In the genomic region with DNA sequence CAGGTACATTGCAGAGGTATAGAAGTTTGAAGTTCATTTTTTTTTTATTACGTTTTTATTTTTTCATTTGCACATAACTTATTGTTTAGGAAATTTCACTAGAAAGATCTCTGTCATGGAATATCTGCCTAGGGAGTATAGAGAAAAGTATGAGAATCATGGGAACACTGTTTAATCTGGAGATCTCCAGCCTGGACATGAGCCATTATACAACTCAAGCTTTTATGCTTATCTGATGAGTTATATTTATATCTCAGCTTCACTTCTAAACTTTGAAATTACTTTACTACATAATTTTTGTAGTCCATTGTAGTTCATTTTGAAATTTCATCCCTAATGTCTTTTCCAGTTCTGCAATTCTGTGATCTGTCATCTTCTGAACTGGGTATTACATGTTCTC, we compare ENCODE assay signal across 29 cellular contexts.
"Had no signal": no experiment of that assay in that cellular context is flagged by ENCODE, and none has a peak within 500 bp of the region (broad histone marks: within the 10 kb centered on the region; RNA-seq: fewer than 3 reads in every experiment).

No MANE protein-coding gene starts in this region.

- H3K9ac ChIP-seq: neural progenitor cell had no signal

- H3K27me3 Mint-ChIP-seq: dendritic cell treated with granulocyte-macrophage colony-stimulating factor and Interleukin-4, amounts not matched to agents 40 ng/mL and 50 ng/mL, for 4 days; naive thymus-derived CD4-positive, alpha-beta T cell; stimulated activated naive CD8-positive, alpha-beta T cell treated with anti-CD3 and anti-CD28 coated beads, Interleukin-15, amount 100 ng/mL, for 72 hours had no signal

- H3K36me3 ChIP-seq: heart right ventricle, left lung, neural progenitor cell, prostate gland, right atrium auricular region, suprapubic skin, transverse colon, vagina had no signal

- H3K4me2 ChIP-seq: smooth muscle cell had no signal

- H3K9me3 Mint-ChIP-seq: dendritic cell treated with granulocyte-macrophage colony-stimulating factor and Interleukin-4, amounts not matched to agents 40 ng/mL and 50 ng/mL, for 4 days; endodermal cell; nephron had no signal

- H3K4me3 ChIP-seq: heart right ventricle, left lung, neural progenitor cell, prostate gland, right atrium auricular region, smooth muscle cell, suprapubic skin, transverse colon, vagina had no signal

- H3K4me3 Mint-ChIP-seq: dendritic cell treated with granulocyte-macrophage colony-stimulating factor and Interleukin-4, amounts not matched to agents 40 ng/mL and 50 ng/mL, for 4 days; endodermal cell; naive thymus-derived CD4-positive, alpha-beta T cell; nephron; neural progenitor cell; stimulated activated naive CD8-positive, alpha-beta T cell treated with anti-CD3 and anti-CD28 coated beads, Interleukin-15, amount 100 ng/mL, for 72 hours had no signal

- H3K27me3 ChIP-seq: foreskin keratinocyte, heart right ventricle, left lung, neural progenitor cell, right atrium auricular region, suprapubic skin, transverse colon, vagina had no signal

- H3K27ac ChIP-seq: epithelial cell of prostate, foreskin keratinocyte, heart right ventricle, left lung, neural progenitor cell, prostate gland, right atrium auricular region, suprapubic skin, transverse colon, vagina had no signal

- H3K4me1 Mint-ChIP-seq: endodermal cell; naive thymus-derived CD4-positive, alpha-beta T cell; nephron; stimulated activated naive CD8-positive, alpha-beta T cell treated with anti-CD3 and anti-CD28 coated beads, Interleukin-15, amount 100 ng/mL, for 72 hours had no signal

- ATAC-seq: esophagus mucosa; heart right ventricle; left cardiac atrium; left lung; naive thymus-derived CD4-positive, alpha-beta T cell; sciatic nerve; stimulated activated naive CD8-positive, alpha-beta T cell treated with anti-CD3 and anti-CD28 coated beads, Interleukin-15, amount 100 ng/mL, for 72 hours had no signal

- H3K4me1 ChIP-seq: foreskin keratinocyte, heart right ventricle, left lung, prostate gland, right atrium auricular region, suprapubic skin, transverse colon, vagina had no signal

- H2AFZ ChIP-seq: neural progenitor cell had no signal

- H3K9me3 ChIP-seq: left lung, prostate gland, right atrium auricular region, suprapubic skin, transverse colon, vagina had no signal

- H3K36me3 Mint-ChIP-seq: naive thymus-derived CD4-positive, alpha-beta T cell had no signal

- DNase-seq: effector CD8-positive, alpha-beta T cell; endodermal cell; foreskin keratinocyte; glutamatergic neuron; heart right ventricle; hippocampal formation; left cardiac atrium; left lung; mesendoderm; midbrain; naive thymus-derived CD4-positive, alpha-beta T cell; stimulated activated CD4-positive, alpha-beta T cell treated with anti-CD3 and anti-CD28 coated beads, Interleukin-12 subunit alpha, Interleukin-12 subunit beta, amount 100 ng/mL, for 4 hours; stimulated activated CD4-positive, alpha-beta T cell treated with anti-CD3 and anti-CD28 coated beads, Interleukin-1b, Interleukin-23, amount 100 ng/mL, for 48 hours; stimulated activated CD4-positive, alpha-beta T cell treated with anti-CD3 and anti-CD28 coated beads, Interleukin-4, amount 100 ng/mL, for 1 hour; stimulated activated CD8-positive, alpha-beta memory T cell treated with anti-CD3 and anti-CD28 coated beads, Interleukin-4, amount 100 ng/mL, for 48 hours; stimulated activated naive CD4-positive, alpha-beta T cell; stimulated activated naive CD8-positive, alpha-beta T cell treated with anti-CD3 and anti-CD28 coated beads, Interleukin-15, amount 100 ng/mL, for 72 hours; transverse colon had no signal
